Comparison of ENCODE assay signal across 2 cellular contexts in the genomic region with DNA sequence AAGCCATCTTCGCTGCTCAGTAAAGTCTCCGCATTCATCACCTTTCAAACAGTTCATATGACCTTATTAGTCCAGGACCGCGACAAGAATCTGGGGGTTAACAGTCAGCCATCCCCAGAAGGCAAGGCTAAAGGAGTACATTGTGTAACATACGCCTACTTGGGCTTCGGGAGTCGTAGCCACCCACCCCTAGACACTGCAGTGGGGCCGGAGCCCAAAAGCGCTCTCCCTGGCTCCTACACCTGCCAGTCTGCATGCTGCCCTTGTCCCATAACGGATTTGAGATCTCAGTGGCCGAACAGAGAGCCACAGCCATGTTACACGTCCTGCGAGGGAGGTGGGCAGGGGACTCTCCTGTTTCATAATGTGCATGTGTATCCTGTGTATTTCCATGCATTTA.
TF ChIP-seq lines count a peak whose summit lies in the region.

No MANE protein-coding gene starts in this region.

TF ChIP-seq in HepG2, 621 proteins besides CTCF, POLR2A, EP300 and RAD21 (continued from another document):
- TF ChIP-seq SP140L (CRISPR knock-in tag; IDR thresholded peaks at IDR 0.05; ENCODE audit: borderline replicate concordance) (no peak), SP2 (CRISPR knock-in tag; IDR thresholded peaks at IDR 0.05) (no peak), KMT2B (CRISPR knock-in tag; IDR thresholded peaks at IDR 0.05) (no peak), MEIS2 (CRISPR knock-in tag; IDR thresholded peaks at IDR 0.05) (no peak), MTA3 (CRISPR knock-in tag; IDR thresholded peaks at IDR 0.05) (no peak), ZZZ3 (CRISPR knock-in tag; IDR thresholded peaks at IDR 0.05; ENCODE audit: borderline replicate concordance) (no peak), GATA4 (IDR thresholded peaks at IDR 0.05; ENCODE audit: borderline replicate concordance, low read depth) (no peak)

TF ChIP-seq in SK-N-SH treated with all-trans-retinoic acid at 6 μM for 48 hours, 23 proteins besides CTCF, POLR2A, EP300 and RAD21:
- no peak for TF ChIP-seq TCF4 (CRISPR knock-in tag; IDR thresholded peaks at IDR 0.05; ENCODE audit: borderline replicate concordance)
- no peak for TF ChIP-seq ZNF70 (CRISPR knock-in tag; IDR thresholded peaks at IDR 0.05)
- no peak for TF ChIP-seq BACH2 (CRISPR knock-in tag; IDR thresholded peaks at IDR 0.05; ENCODE audit: borderline replicate concordance)
- TF ChIP-seq TOX (CRISPR knock-in tag; IDR thresholded peaks at IDR 0.05; ENCODE audit: borderline replicate concordance) = no peak
- TF ChIP-seq PPARA (CRISPR knock-in tag; IDR thresholded peaks at IDR 0.05; ENCODE audit: borderline replicate concordance) = no peak
- TF ChIP-seq, protein P1, sequence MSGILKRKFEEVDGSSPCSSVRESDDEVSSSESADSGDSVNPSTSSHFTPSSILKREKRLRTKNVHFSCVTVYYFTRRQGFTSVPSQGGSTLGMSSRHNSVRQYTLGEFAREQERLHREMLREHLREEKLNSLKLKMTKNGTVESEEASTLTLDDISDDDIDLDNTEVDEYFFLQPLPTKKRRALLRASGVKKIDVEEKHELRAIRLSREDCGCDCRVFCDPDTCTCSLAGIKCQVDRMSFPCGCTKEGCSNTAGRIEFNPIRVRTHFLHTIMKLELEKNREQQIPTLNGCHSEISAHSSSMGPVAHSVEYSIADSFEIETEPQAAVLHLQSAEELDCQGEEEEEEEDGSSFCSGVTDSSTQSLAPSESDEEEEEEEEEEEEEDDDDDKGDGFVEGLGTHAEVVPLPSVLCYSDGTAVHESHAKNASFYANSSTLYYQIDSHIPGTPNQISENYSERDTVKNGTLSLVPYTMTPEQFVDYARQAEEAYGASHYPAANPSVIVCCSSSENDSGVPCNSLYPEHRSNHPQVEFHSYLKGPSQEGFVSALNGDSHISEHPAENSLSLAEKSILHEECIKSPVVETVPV (CRISPR knock-in tag; IDR thresholded peaks at IDR 0.05) = no peak
- no peak for TF ChIP-seq ZFP3 (CRISPR knock-in tag; IDR thresholded peaks at IDR 0.05)
- TF ChIP-seq ISL1 (CRISPR knock-in tag; IDR thresholded peaks at IDR 0.05) = no peak
- TF ChIP-seq, protein P2, sequence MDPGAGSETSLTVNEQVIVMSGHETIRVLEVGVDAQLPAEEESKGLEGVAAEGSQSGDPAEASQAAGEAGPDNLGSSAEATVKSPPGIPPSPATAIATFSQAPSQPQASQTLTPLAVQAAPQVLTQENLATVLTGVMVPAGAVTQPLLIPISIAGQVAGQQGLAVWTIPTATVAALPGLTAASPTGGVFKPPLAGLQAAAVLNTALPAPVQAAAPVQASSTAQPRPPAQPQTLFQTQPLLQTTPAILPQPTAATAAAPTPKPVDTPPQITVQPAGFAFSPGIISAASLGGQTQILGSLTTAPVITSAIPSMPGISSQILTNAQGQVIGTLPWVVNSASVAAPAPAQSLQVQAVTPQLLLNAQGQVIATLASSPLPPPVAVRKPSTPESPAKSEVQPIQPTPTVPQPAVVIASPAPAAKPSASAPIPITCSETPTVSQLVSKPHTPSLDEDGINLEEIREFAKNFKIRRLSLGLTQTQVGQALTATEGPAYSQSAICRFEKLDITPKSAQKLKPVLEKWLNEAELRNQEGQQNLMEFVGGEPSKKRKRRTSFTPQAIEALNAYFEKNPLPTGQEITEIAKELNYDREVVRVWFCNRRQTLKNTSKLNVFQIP (CRISPR knock-in tag; IDR thresholded peaks at IDR 0.05; ENCODE audit: borderline replicate concordance, low read depth) = no peak
- no peak for TF ChIP-seq SNAI2 (CRISPR knock-in tag; IDR thresholded peaks at IDR 0.05)
